ENCODE assay signal across 9 cellular contexts in the genomic region with DNA sequence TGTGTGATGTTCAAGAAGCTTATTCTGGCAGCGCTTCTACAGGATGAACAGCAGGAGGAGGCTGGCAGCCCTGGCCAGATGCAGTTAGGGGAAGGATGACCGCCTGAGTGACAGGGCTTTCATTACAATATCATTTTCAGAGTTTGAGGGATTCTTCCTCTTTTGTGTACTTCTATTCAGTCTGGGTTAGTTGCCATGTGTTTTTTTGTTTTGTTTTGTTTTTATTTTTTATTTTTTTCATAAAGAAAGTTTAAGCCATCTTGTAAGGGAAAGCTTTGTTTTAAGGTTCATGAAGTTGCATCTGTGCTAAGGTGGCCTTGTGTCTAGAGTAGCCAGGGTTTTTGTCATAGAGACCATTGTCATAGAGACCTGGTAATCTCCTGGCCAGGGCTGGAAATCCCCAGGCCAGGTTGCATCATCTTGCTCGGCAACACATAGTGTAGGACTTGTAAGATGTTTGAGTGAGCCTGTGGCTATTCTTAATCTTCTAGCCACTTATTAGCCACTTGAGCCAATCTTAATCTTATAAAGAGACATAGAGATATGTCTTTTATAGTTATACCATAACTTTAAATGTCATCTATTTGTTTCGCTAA.
DNase-seq lines count a peak whose midpoint lies in the region; ATAC-seq and TF ChIP-seq lines count a peak whose summit lies in the region.
"Had no signal": no experiment of that assay in that cellular context is flagged by ENCODE, and none has a peak within 500 bp of the region (broad histone marks: within the 10 kb centered on the region; RNA-seq: fewer than 3 reads in every experiment).

No MANE protein-coding gene starts in this region.

- intact Hi-C loops in ascending aorta (cut with DNase I), result no loop called here

- no peaks in the 10 kb centered on the region for H3K9me3 ChIP-seq in ascending aorta
- H3K9me3 ChIP-seq: BLaER1 treated with 17β-estradiol and CSF1 and Interleukin-3, amounts not matched to agents 10 nM and 100 nM had no signal

- ATAC-seq in GM19372 (IDR thresholded peaks at IDR 0.05; ENCODE audit: low read depth, unreplicated experiment) (peak; percentile 93), HG03064 (IDR thresholded peaks at IDR 0.05; ENCODE audit: low read depth, unreplicated experiment) (peak; percentile 94)

- no peaks in the 10 kb centered on the region for H3K27me3 ChIP-seq in ascending aorta
- H3K27me3 ChIP-seq: BLaER1 treated with 17β-estradiol and CSF1 and Interleukin-3, amounts not matched to agents 10 nM and 100 nM had no signal

- H3K27ac ChIP-seq in ascending aorta, result no peak overlapping the region

- peak; percentile 54 for DNase-seq in A172 (ENCODE audit: low spot score)
- DNase-seq in SK-MEL-5 (ENCODE audit: low read depth, low spot score), result peak; percentile 49
- DNase-seq in ascending aorta (ENCODE audit: low spot score in 2 of 2), result no peak
- no peak for DNase-seq in NCI-H510A treated with DMSO at 0.1 percent for 48 hours (lab: John Stamatoyannopoulos, UW)
- DNase-seq in stimulated activated CD4-positive, alpha-beta T cell treated with anti-CD3 and anti-CD28 coated beads, Interleukin-4, amount 100 ng/mL, for 1 hour, result no peak
- DNase-seq in activated gamma-delta T cell (lab: John Stamatoyannopoulos, UW), result no peak

- no peaks in the 10 kb centered on the region for H3K4me1 ChIP-seq in ascending aorta

- H3K36me3 ChIP-seq in ascending aorta, result no peaks in the 10 kb centered on the region
- H3K36me3 ChIP-seq: BLaER1 treated with 17β-estradiol and CSF1 and Interleukin-3, amounts not matched to agents 10 nM and 100 nM had no signal

- H3K4me3 ChIP-seq in ascending aorta, result no peak overlapping the region
- H3K4me3 ChIP-seq: BLaER1 treated with 17β-estradiol and CSF1 and Interleukin-3, amounts not matched to agents 10 nM and 100 nM had no signal

- in situ Hi-C loops in SK-MEL-5 (cut with HindIII; ENCODE audit: low pct_unique_long_range_greater_than_20kb, low sequenced_read_pairs), result no loop called here

- no peak for TF ChIP-seq CTCF in ascending aorta (IDR thresholded peaks at IDR 0.05)

Comparison
In these comparisons a context has a peak if more than half of its experiments do, and no peak if none do; other contexts are left out.
1. DNase-seq: peak in A172 (single experiment) and SK-MEL-5 (single experiment); none in ascending aorta (0 of 2), NCI-H510A treated with DMSO at 0.1 percent for 48 hours (single experiment), stimulated activated CD4-positive, alpha-beta T cell treated with anti-CD3 and anti-CD28 coated beads, Interleukin-4, amount 100 ng/mL, for 1 hour (single experiment) and activated gamma-delta T cell (single experiment).